Comparison of ENCODE assay signal across 8 cellular contexts in the genomic region with DNA sequence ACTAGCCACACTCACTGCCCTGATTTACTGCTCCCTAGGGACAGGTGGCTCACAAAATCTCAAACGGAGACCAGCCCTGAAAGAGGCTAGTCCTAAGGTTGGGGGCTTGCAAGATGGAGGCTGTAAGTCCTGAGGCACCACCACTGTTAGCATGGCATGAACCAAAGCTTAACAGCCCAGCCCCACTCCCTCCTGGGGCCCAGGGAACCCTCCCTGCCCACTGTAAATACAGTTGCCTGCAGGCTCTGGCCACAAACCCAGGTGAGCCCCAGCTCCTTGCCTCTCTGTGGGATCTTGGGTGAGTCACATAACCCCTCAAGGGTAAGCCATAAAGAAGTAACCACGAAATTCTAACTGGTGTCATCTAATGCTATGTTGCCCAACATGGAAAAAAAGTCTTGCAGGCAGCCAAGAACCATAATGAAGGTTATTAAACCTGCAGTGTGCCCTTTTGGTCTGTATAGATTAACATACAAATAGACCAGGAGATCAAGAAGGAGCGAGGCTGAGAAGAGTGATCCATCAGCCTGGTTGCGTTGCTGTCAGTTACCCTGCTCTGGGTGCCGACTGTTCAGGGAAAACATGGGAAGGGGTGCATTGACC.
DNase-seq lines count a peak whose midpoint lies in the region; ATAC-seq and TF ChIP-seq lines count a peak whose summit lies in the region.

No MANE protein-coding gene starts in this region.

- TF ChIP-seq CTCF in fibroblast of mammary gland (conservative IDR thresholded peaks at IDR 0.05; ENCODE audit: control insufficient read depth, insufficient read depth, low read depth, low read length): no peak

- no peak overlapping the region for H3K4me3 ChIP-seq in fibroblast of mammary gland (ENCODE audit: control insufficient read depth, low read depth, low read length)

- ATAC-seq in HG02981 (IDR thresholded peaks at IDR 0.05; ENCODE audit: unreplicated experiment) (no peak), GM18520 (IDR thresholded peaks at IDR 0.05; ENCODE audit: unreplicated experiment) (no peak), HG03432 (IDR thresholded peaks at IDR 0.05; ENCODE audit: unreplicated experiment) (no peak)

- DNase-seq in NCI-H82 (lab: John Stamatoyannopoulos, UW) (peak; percentile 63), NCI-H82 treated with DMSO at 0.1 percent for 48 hours (lab: John Stamatoyannopoulos, UW; ENCODE audit: unreplicated experiment) (no peak), fibroblast of mammary gland (ENCODE audit: low read depth) (peak; percentile 71)
- DNase-seq in activated CD4-positive, alpha-beta T cell treated with anti-CD3 and anti-CD28 coated beads, Interleukin-2, amount 50 U/mL, for 4 hours: peak; percentile 36 to 51
- DNase-seq in stimulated activated CD8-positive, alpha-beta memory T cell treated with anti-CD3 and anti-CD28 coated beads, Interleukin-7, amount 100 ng/mL, for 4 hours (ENCODE audit: low read depth in 2 of 2): peak; percentile 21 to 36
